ENCODE assay signal across 6 cellular contexts in the genomic region with DNA sequence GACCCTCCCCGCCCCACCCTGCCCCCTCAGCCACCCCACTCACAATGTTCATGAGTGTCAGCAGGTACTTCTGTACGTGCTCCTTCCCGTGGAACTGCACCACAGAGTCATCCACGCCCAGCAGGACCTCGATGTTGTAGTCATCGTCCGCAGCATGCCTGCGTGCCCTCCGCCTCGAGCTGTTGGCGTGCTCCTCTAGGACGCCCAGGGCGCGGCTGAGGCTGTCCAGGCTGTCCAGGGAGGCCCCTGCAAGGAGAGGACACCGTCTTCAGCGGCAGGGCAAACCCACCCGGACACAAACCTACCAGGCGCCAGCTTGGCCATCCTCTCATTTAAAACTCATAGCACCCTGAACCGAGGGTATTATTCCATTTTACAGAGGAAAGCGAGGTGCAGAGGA.
"Had no signal": no experiment of that assay in that cellular context is flagged by ENCODE, and none has a peak within 500 bp of the region (broad histone marks: within the 10 kb centered on the region; RNA-seq: fewer than 3 reads in every experiment).

No MANE protein-coding gene starts in this region.

- H3K4me3 ChIP-seq: GM23248, HAP-1 had no signal

- H3K27ac ChIP-seq: GM23248, HL-60 had no signal

- H3K9me3 ChIP-seq: HAP-1 had no signal

- DNase-seq: GM23248, GOT3, HFFc6 had no signal

- H2AFZ ChIP-seq: GM23248 had no signal

- H3K4me1 ChIP-seq: HAP-1 had no signal

- H3K9ac ChIP-seq: GM23248 had no signal

- H3K36me3 ChIP-seq: HAP-1 had no signal

- ATAC-seq: HCT116 had no signal
